In genomic region chr9:81694541-81694940, GRCh38 we compare ENCODE assay signal across 20 cellular contexts. TPM values are rescaled to one million over a fixed set of nuclear protein-coding genes. Genes with fewer than 3 reads are reported as not detected.
DNase-seq lines count a peak whose midpoint lies in the region; ATAC-seq and TF ChIP-seq lines count a peak whose summit lies in the region.
"Had no signal": no experiment of that assay in that cellular context is flagged by ENCODE, and none has a peak within 500 bp of the region (broad histone marks: within the 10 kb centered on the region; RNA-seq: fewer than 3 reads in every experiment).

No MANE protein-coding gene starts in this region.

- 0 out of 2 replicates have a peak overlapping the region, but pooled peaks have one; percentile 21 for H3K23ac ChIP-seq in IMR-90 (ENCODE audit: low read depth, low read length)

- 30% methylated on average over 2 of the region's 7 CpGs; no CpG with 5 or more reads in 1 of the 2 experiments for WGBS in IMR-90 (ENCODE audit: extremely low coverage in 2 of 2, insufficient read length in 1 of 2), 2 experiments

- H2BK120ac ChIP-seq in IMR-90 (ENCODE audit: low read depth, low read length), result no peak overlapping the region

- TF ChIP-seq CTCF in IMR-90 (conservative IDR thresholded peaks at IDR 0.05; ENCODE audit: low read depth, low read length) (no peak), choroid plexus epithelial cell (conservative IDR thresholded peaks at IDR 0.05; ENCODE audit: low read depth, low read length) (no peak), nephron (IDR thresholded peaks at IDR 0.05; ENCODE audit: unreplicated experiment in 3 of 3) (no peak), thoracic aorta (IDR thresholded peaks at IDR 0.05) (no peak)

- POLR2A ChIA-PET in IMR-90 (lab: Charles Lee; ENCODE audit: unreplicated experiment), result no interaction called here

- peak overlapping the region in 2 of 3 experiments; percentile 8 to 17 for H3K4me3 Mint-ChIP-seq in nephron

- H2AK9ac ChIP-seq in IMR-90 (replicated peaks; ENCODE audit: low read depth, low read length, poor library complexity), result no peak overlapping the region

- no peak overlapping the region for H3K14ac ChIP-seq in IMR-90 (replicated peaks; ENCODE audit: low read depth, low read length)

- BruUV-seq in IMR-90 (replicated peaks; lab: Mats Ljungman, UMichigan), result no TSS peak

- H3K4me3 ChIP-seq in IMR-90 (ENCODE audit: insufficient read depth, low read depth, low read length), result no peak overlapping the region
- H3K4me3 ChIP-seq in choroid plexus epithelial cell (ENCODE audit: low read depth, low read length), result no peak overlapping the region
- H3K4me3 ChIP-seq in thoracic aorta, result peak overlapping the region; percentile 11
- H3K4me3 ChIP-seq: GM12878, MG63 had no signal

- no peaks in the 10 kb centered on the region for H3K9me3 ChIP-seq in IMR-90 (ENCODE audit: control insufficient read depth, insufficient read depth, low read length)
- no peaks in the 10 kb centered on the region for H3K9me3 ChIP-seq in thoracic aorta
- H3K9me3 ChIP-seq: MG63 had no signal

- H3K27ac ChIP-seq in IMR-90 (ENCODE audit: insufficient read depth, low read length) (no peak overlapping the region; the same call in 1 of the 2 replicates), thoracic aorta (no peak overlapping the region)

- no peak for TF ChIP-seq POLR2A in IMR-90 (IDR thresholded peaks at IDR 0.05; ENCODE audit: low read depth, low read length)

- no peak overlapping the region for H4K5ac ChIP-seq in IMR-90 (ENCODE audit: low read depth, low read length)

- peaks cover 10% of the 10 kb centered on the region for H3K4me1 ChIP-seq in IMR-90 (ENCODE audit: control insufficient read depth, insufficient read depth, low read length)
- peaks cover 0 to 4% of the 10 kb centered on the region in 2 donors for H3K4me1 ChIP-seq in thoracic aorta (ENCODE audit: control insufficient read depth in 1 of 2, low read depth in 2 of 2)

- H3K9me3 Mint-ChIP-seq in nephron, result no peaks in the 10 kb centered on the region

- no peak overlapping the region for H2AFZ ChIP-seq in IMR-90 (replicated peaks; ENCODE audit: low read length, poor library complexity)

- H3K9me1 ChIP-seq in IMR-90 (ENCODE audit: insufficient read depth, low read length), result no peaks in the 10 kb centered on the region

- no peak overlapping the region for H3K4ac ChIP-seq in IMR-90 (ENCODE audit: low read depth, low read length)

- H4K91ac ChIP-seq in IMR-90 (ENCODE audit: insufficient read depth, low read depth, low read length), result no peak overlapping the region

- peaks cover 16% of the 10 kb centered on the region for H3K27me3 Mint-ChIP-seq in nephron (ENCODE audit: low read depth)

- no peaks in the 10 kb centered on the region for H3K79me1 ChIP-seq in IMR-90 (ENCODE audit: low read depth in 1 of 2, low read length in 2 of 2)

- peak overlapping the region in 2 of 3 experiments; percentile 37 to 56 for H3K27ac Mint-ChIP-seq in nephron
- H3K27ac Mint-ChIP-seq: CD14-positive monocyte had no signal

- H3K18ac ChIP-seq in IMR-90 (ENCODE audit: low read depth, low read length), result no peak overlapping the region

- CTCF ChIA-PET in IMR-90 (lab: Yijun Ruan, JAX), result interaction anchor here (0.9 kb wide), 1 partner anchor 221 kb away, joined by 3 read pairs; no protein-coding TSS in a partner anchor

- H3K36me3 Mint-ChIP-seq in nephron (ENCODE audit: low read depth), result no peaks in the 10 kb centered on the region
- H3K36me3 Mint-ChIP-seq: CD14-positive monocyte had no signal

- H3K4me1 Mint-ChIP-seq in nephron, result peaks cover 35% of the 10 kb centered on the region

- no peak overlapping the region for H2AK5ac ChIP-seq in IMR-90 (ENCODE audit: low read depth, low read length)

- DNase-seq in IMR-90 (peak; percentile 54), choroid plexus epithelial cell (ENCODE audit: low read depth) (peak; percentile 15), thoracic aorta (ENCODE audit: low spot score) (no peak), NCI-H1417 treated with DMSO at 0.1 percent for 48 hours (lab: John Stamatoyannopoulos, UW) (no peak)
- DNase-seq: AML-193; DMS 273 treated with DMSO at 0.1 percent for 48 hours; GDM1; Karpas-422; MG63; NCI-H1105; NCI-H1694 treated with DMSO at 0.1 percent for 48 hours; NCI-H345; NCI-H526 treated with DMSO at 0.1 percent for 48 hours; NK-92 treated with Interleukin-12 subunit alpha and Interleukin-12 subunit beta, amount 100 ng/mL, for 24 hours; SHP77 had no signal

- TF ChIP-seq RAD21 in IMR-90 (IDR thresholded peaks at IDR 0.05; ENCODE audit: low read length), result no peak

- H3K4me2 ChIP-seq in IMR-90 (ENCODE audit: low read depth, low read length), result peak overlapping the region; percentile 73

- no peaks in the 10 kb centered on the region for H4K20me1 ChIP-seq in IMR-90 (ENCODE audit: insufficient read depth, low read length)

- H3K36me3 ChIP-seq in IMR-90 (ENCODE audit: control insufficient read depth, insufficient read depth, low read length) (no peaks in the 10 kb centered on the region), thoracic aorta (no peaks in the 10 kb centered on the region)
- H3K36me3 ChIP-seq: MG63 had no signal

- intact Hi-C loops in IMR-90 (cut with micrococcal nuclease), result loop anchor here (10.0 kb wide), 1 partner anchor 580 kb away; no protein-coding TSS in a partner anchor

- in situ Hi-C loops in IMR-90 (cut with MboI; ENCODE audit: low sequenced_read_pairs), result loop anchor here (10.0 kb wide), 1 partner anchor 910 kb away; no protein-coding TSS in a partner anchor

- H4K8ac ChIP-seq in IMR-90 (ENCODE audit: low read depth in 2 of 2, low read length in 2 of 2), result peak overlapping the region in 1 of 2 experiments; percentile 60; a peak in 1 of 4 replicates

- H3K56ac ChIP-seq in IMR-90 (ENCODE audit: extremely low read depth, insufficient read depth, low read length), result no peak overlapping the region

- peak overlapping the region; percentile 3; the same call in 1 of the 2 replicates for H2BK20ac ChIP-seq in IMR-90 (ENCODE audit: low read depth, low read length)

- dilution Hi-C loops in IMR-90 (cut with HindIII; ENCODE audit: low sequenced_read_pairs, unreplicated experiment), result no loop called here

- H3K9ac ChIP-seq in IMR-90 (ENCODE audit: low read depth, low read length), result no peak overlapping the region

- no peak for ATAC-seq in IMR-90 (ENCODE audit: low read depth)
- ATAC-seq in thoracic aorta (ENCODE audit: insufficient number of reproducible peaks, low FRiP score, low read depth), result no peak
- no peak for ATAC-seq in GM21447 (IDR thresholded peaks at IDR 0.05; ENCODE audit: unreplicated experiment)
- ATAC-seq in HG03175 (IDR thresholded peaks at IDR 0.05; ENCODE audit: unreplicated experiment), result no peak
- ATAC-seq: GM12878 had no signal

- H2BK5ac ChIP-seq in IMR-90 (ENCODE audit: low read depth, low read length, poor library complexity, severe bottlenecking), result no peak overlapping the region

- H2BK15ac ChIP-seq in IMR-90 (ENCODE audit: low read depth, low read length), result 0 out of 3 replicates have a peak overlapping the region, but pooled peaks have one; percentile 11

- H3K27me3 ChIP-seq in IMR-90 (ENCODE audit: control insufficient read depth, insufficient read depth, low read length), result no peaks in the 10 kb centered on the region
- no peaks in the 10 kb centered on the region for H3K27me3 ChIP-seq in thoracic aorta (replicated peaks; ENCODE audit: insufficient read depth)
- H3K27me3 ChIP-seq: MG63 had no signal

TF ChIP-seq in IMR-90, 13 proteins besides CTCF, POLR2A, EP300 and RAD21:
- TF ChIP-seq CEBPB (IDR thresholded peaks at IDR 0.05; ENCODE audit: low read depth, low read length) (no peak), FOS (IDR thresholded peaks at IDR 0.05; ENCODE audit: low read depth, low read length) (no peak), NFE2L2 (IDR thresholded peaks at IDR 0.05; ENCODE audit: low read depth, low read length) (no peak), MAZ (IDR thresholded peaks at IDR 0.05; ENCODE audit: borderline replicate concordance, low read depth, low read length) (no peak), BHLHE40 (IDR thresholded peaks at IDR 0.05; ENCODE audit: low read depth, low read length) (no peak), RFX5 (IDR thresholded peaks at IDR 0.05; ENCODE audit: low read depth, low read length) (no peak), CHD1 (IDR thresholded peaks at IDR 0.05; ENCODE audit: low read depth, low read length) (no peak), RCOR1 (IDR thresholded peaks at IDR 0.05; ENCODE audit: insufficient replicate concordance, low read length) (no peak), SMC3 (IDR thresholded peaks at IDR 0.05; ENCODE audit: low read depth, low read length) (no peak), MAFK (IDR thresholded peaks at IDR 0.05; ENCODE audit: low read depth, low read length) (no peak), USF2 (IDR thresholded peaks at IDR 0.05; ENCODE audit: low read depth, low read length) (no peak), MXI1 (IDR thresholded peaks at IDR 0.05; ENCODE audit: borderline replicate concordance, low read depth, low read length) (no peak)
- TF ChIP-seq, protein P1, sequence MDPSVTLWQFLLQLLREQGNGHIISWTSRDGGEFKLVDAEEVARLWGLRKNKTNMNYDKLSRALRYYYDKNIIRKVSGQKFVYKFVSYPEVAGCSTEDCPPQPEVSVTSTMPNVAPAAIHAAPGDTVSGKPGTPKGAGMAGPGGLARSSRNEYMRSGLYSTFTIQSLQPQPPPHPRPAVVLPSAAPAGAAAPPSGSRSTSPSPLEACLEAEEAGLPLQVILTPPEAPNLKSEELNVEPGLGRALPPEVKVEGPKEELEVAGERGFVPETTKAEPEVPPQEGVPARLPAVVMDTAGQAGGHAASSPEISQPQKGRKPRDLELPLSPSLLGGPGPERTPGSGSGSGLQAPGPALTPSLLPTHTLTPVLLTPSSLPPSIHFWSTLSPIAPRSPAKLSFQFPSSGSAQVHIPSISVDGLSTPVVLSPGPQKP (IDR thresholded peaks at IDR 0.05; ENCODE audit: borderline replicate concordance, low read depth, low read length), result no peak

RNA-seq across cellular contexts. Expression of gene TLE1, which starts 5.2 kb away (rescaled TPM):
- total RNA-seq in IMR-90 (2012; rRNA removed), result 36.0 and 40.3 TPM in 2 replicates
- 51.0 and 52.9 TPM in 2 replicates for polyA plus RNA-seq in IMR-90 (2012; rRNA removed)
- 34.1 and 43.9 TPM in 2 replicates for polyA plus RNA-seq in IMR-90 (2012; cell fraction: cytosol; rRNA removed)
- 54.1 and 57.3 TPM in 2 replicates for polyA plus RNA-seq in IMR-90 (2012; cell fraction: nucleus; rRNA removed; ENCODE audit: low replicate concordance)
- 10 to 100 TPM; 69.7 to 74.1 TPM for total RNA-seq in thoracic aorta

Comparison
In these comparisons a context has a peak if more than half of its experiments do, and no peak if none do; other contexts are left out.
1. DNase-seq: peak in IMR-90 (single experiment) and choroid plexus epithelial cell (single experiment); none in thoracic aorta (single experiment) and NCI-H1417 treated with DMSO at 0.1 percent for 48 hours (single experiment).